ENCODE assay signal across 1 cellular context in the genomic region with DNA sequence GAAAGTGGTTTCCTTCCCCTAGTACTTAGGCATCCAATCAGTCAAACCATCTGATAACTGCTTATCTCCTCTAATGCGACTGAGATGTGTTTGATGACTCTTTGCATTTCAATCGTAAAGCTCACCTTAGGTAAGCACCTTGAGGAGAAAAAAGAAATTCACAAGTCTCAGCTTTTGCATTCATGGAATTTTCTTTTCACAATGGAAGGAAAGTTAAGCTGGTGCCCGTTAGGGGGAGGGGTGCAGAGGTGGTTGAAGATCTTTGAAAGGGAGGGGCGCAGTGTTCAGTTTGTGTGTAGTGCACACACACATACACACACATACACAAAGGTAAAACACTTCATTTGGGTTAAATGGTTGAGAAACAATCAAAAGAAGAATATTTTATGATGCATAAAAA.
TF ChIP-seq lines count a peak whose summit lies in the region.

No MANE protein-coding gene starts in this region.

TF ChIP-seq in H1, 55 proteins besides CTCF, POLR2A, EP300 and RAD21 (continued from another document):
- TF ChIP-seq CHD7 (IDR thresholded peaks at IDR 0.05; ENCODE audit: insufficient replicate concordance, low read length) (peak; percentile 40), BRCA1 (IDR thresholded peaks at IDR 0.05; ENCODE audit: low read depth, low read length) (no peak), TBP (IDR thresholded peaks at IDR 0.05; ENCODE audit: low read depth, low read length) (no peak), HDAC6 (IDR thresholded peaks at IDR 0.05; ENCODE audit: low read depth, low read length) (no peak), SIX5 (IDR thresholded peaks at IDR 0.05; ENCODE audit: low read depth, low read length) (no peak), RNF2 (IDR thresholded peaks at IDR 0.05; ENCODE audit: borderline replicate concordance, low read depth, low read length, missing control alignments, poor library complexity, severe bottlenecking) (no peak), TEAD4 (IDR thresholded peaks at IDR 0.05; ENCODE audit: low read depth, low read length) (0 out of 2 replicates have a peak, but pooled peaks have one; percentile 41), KDM4A (IDR thresholded peaks at IDR 0.05; ENCODE audit: low read depth, low read length, severe bottlenecking) (no peak), NANOG (IDR thresholded peaks at IDR 0.05; ENCODE audit: insufficient read depth, low read depth, low read length, poor library complexity, severe bottlenecking) (peak; percentile 30), SP1 (IDR thresholded peaks at IDR 0.05; ENCODE audit: low read depth, low read length) (0 out of 2 replicates have a peak, but pooled peaks have one; percentile 12), FOSL1 (IDR thresholded peaks at IDR 0.05; ENCODE audit: insufficient read depth, low read depth, low read length) (no peak), CEBPB (IDR thresholded peaks at IDR 0.05; ENCODE audit: low read depth, low read length) (no peak)
